Comparison of ENCODE assay signal across 10 cellular contexts in genomic region chr14:72515779-72516770, GRCh38.
DNase-seq lines count a peak whose midpoint lies in the region; TF ChIP-seq lines count a peak whose summit lies in the region.
"Had no signal": no experiment of that assay in that cellular context is flagged by ENCODE, and none has a peak within 500 bp of the region (broad histone marks: within the 10 kb centered on the region; RNA-seq: fewer than 3 reads in every experiment).

No MANE protein-coding gene starts in this region.

- H3K27ac Mint-ChIP-seq in CD14-positive monocyte = peak overlapping the region in 1 of 7 donors; percentile 43

- H3K4me3 ChIP-seq in cardiac muscle cell (no peak overlapping the region), fibroblast of pulmonary artery (replicated peaks; ENCODE audit: low read depth, low read length) (no peak overlapping the region)
- H3K4me3 ChIP-seq: thyroid gland had no signal

- DNase-seq in cardiac muscle cell (ENCODE audit: low read depth in 1 of 2, low spot score in 1 of 2) (peak; percentile 47), cardiac septum (ENCODE audit: low spot score) (no peak), RPMI8226 (peak; percentile 18), fibroblast of pulmonary artery (ENCODE audit: low read depth) (peak; percentile 70), hippocampal formation (lab: John Stamatoyannopoulos, UW) (no peak), CD14-positive monocyte (ENCODE audit: low spot score) (no peak), DMS79 (lab: John Stamatoyannopoulos, UW) (no peak), iPS-NIHi7 (ENCODE audit: extremely low spot score) (no peak)

- H3K27me3 ChIP-seq in cardiac muscle cell = no peaks in the 10 kb centered on the region
- H3K27me3 ChIP-seq: thyroid gland had no signal

- H3K27me3 Mint-ChIP-seq in CD14-positive monocyte (ENCODE audit: low read depth in 3 of 3) = peaks cover 10 to 13% (median 12%) of the 10 kb centered on the region in 3 donors

- H3K4me3 Mint-ChIP-seq in CD14-positive monocyte = no peak overlapping the region

- H3K9me3 Mint-ChIP-seq in CD14-positive monocyte = peaks cover 0 to 7% (median 3%) of the 10 kb centered on the region in 7 donors

- H3K36me3 ChIP-seq in cardiac muscle cell = no peaks in the 10 kb centered on the region
- H3K36me3 ChIP-seq: thyroid gland had no signal

- peaks cover 15% of the 10 kb centered on the region for H3K4me1 ChIP-seq in cardiac muscle cell (ENCODE audit: low read depth)

- TF ChIP-seq CTCF in cardiac muscle cell (IDR thresholded peaks at IDR 0.05; ENCODE audit: low read depth, low read length) (no peak), fibroblast of pulmonary artery (IDR thresholded peaks at IDR 0.05; ENCODE audit: low read length, missing control alignments) (peak; percentile 41), CD14-positive monocyte (IDR thresholded peaks at IDR 0.05) (no peak)

- intact Hi-C loops in cardiac septum (cut with DNase I) = loop anchor here (2.0 kb wide), 1 partner anchor 431 kb away; no protein-coding TSS in a partner anchor
- intact Hi-C loops in CD14-positive monocyte (cut with micrococcal nuclease) = loop anchor here (2.0 kb wide), 2 partner anchors 389 to 433 kb away; no protein-coding TSS in a partner anchor

- H3K36me3 Mint-ChIP-seq in CD14-positive monocyte = peaks cover 0 to 2% of the 10 kb centered on the region in 2 donors

- H3K27ac ChIP-seq in cardiac muscle cell = no peak overlapping the region
- H3K27ac ChIP-seq: epithelial cell of prostate had no signal

- no peaks in the 10 kb centered on the region for H3K9me3 ChIP-seq in cardiac muscle cell (ENCODE audit: low read depth)
- H3K9me3 ChIP-seq: thyroid gland had no signal

- H3K4me1 Mint-ChIP-seq in CD14-positive monocyte = peaks cover 35% of the 10 kb centered on the region

Comparison
In these comparisons a context has a peak if more than half of its experiments do, and no peak if none do; other contexts are left out.
1. DNase-seq: peak in cardiac muscle cell (2 of 2), RPMI8226 (single experiment) and fibroblast of pulmonary artery (single experiment); none in cardiac septum (single experiment), hippocampal formation (0 of 2), CD14-positive monocyte (single experiment), DMS79 (single experiment) and iPS-NIHi7 (single experiment).